Comparison of ENCODE assay signal across 1 cellular context in genomic region chr16:71846443-71846842, GRCh38.
TF ChIP-seq lines count a peak whose summit lies in the region.

No MANE protein-coding gene starts in this region.

TF ChIP-seq in WTC11, 78 proteins besides CTCF, POLR2A, EP300 and RAD21 (continued from another document):
- TF ChIP-seq AR (CRISPR knock-in tag; IDR thresholded peaks at IDR 0.05) (no peak), ATF3 (CRISPR knock-in tag; conservative IDR thresholded peaks at IDR 0.05) (no peak), ZNF281 (CRISPR knock-in tag; IDR thresholded peaks at IDR 0.05) (no peak), E2F1 (CRISPR knock-in tag; IDR thresholded peaks at IDR 0.05) (no peak), EMX1 (CRISPR knock-in tag; IDR thresholded peaks at IDR 0.05) (no peak), NFATC4 (CRISPR knock-in tag; IDR thresholded peaks at IDR 0.05) (no peak), TEAD1 (CRISPR knock-in tag; IDR thresholded peaks at IDR 0.05) (no peak), ELF4 (CRISPR knock-in tag; IDR thresholded peaks at IDR 0.05; ENCODE audit: low read depth) (no peak), CREM (CRISPR knock-in tag; IDR thresholded peaks at IDR 0.05) (no peak), ARID4B (CRISPR knock-in tag; IDR thresholded peaks at IDR 0.05; ENCODE audit: borderline replicate concordance) (no peak), IRF1 (CRISPR knock-in tag; IDR thresholded peaks at IDR 0.05) (no peak), CBFB (CRISPR knock-in tag; IDR thresholded peaks at IDR 0.05; ENCODE audit: low read depth) (no peak)
TF ChIP-seq in WTC11: peak in this region for 0.
